ENCODE assay signal across 15 cellular contexts in the genomic region with DNA sequence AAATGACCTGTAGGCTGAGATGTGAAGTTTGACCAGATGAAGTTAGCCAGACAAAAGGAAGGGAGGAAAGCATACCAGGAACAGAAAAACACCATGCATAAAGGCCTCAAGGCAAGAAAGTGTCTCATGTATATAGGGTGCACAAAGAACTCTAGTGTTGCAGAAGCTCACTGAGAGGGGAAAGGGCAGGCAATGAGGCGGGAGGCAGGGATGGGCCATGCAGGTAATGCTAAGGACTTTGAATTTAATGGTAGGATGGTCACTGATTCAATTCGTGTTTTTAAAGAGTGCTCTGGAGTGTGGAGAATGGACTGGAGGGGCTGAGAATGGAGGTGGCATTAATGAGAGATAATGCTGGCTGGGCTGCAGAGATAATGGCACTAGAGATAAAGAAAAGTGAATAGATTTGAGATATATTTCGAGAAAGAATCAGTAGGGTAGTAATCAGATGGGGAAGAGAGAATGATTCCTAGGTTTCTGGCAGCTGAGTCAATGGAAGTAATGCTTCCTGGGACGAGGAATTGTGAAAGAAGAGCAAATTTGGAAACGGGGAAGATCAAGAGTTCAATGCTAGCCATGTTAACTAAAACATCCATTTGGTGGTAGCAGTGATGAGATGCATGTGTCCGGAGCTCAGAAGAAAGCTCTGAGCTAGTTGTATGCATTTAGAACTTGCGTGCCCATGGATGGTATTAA. TPM values are rescaled to one million over a fixed set of nuclear protein-coding genes. Genes with fewer than 3 reads are reported as not detected.
DNase-seq lines count a peak whose midpoint lies in the region; ATAC-seq, FAIRE-seq and TF ChIP-seq lines count a peak whose summit lies in the region.
"Had no signal": no experiment of that assay in that cellular context is flagged by ENCODE, and none has a peak within 500 bp of the region (broad histone marks: within the 10 kb centered on the region; RNA-seq: fewer than 3 reads in every experiment).

No MANE protein-coding gene starts in this region.

- intact Hi-C loops in right lobe of liver (cut with DNase I), result no loop called here

- H3K4me3 ChIP-seq in right lobe of liver (no peak overlapping the region), small intestine (ENCODE audit: low read depth in 1 of 2, low read length in 2 of 2) (no peak overlapping the region)

- H3K27ac ChIP-seq in C4-2B, result peak overlapping the region; percentile 37; the same call in 1 of the 2 replicates
- H3K27ac ChIP-seq in right lobe of liver, result no peak overlapping the region
- H3K27ac ChIP-seq in small intestine (ENCODE audit: low read depth in 1 of 2, low read length in 1 of 2), result peak overlapping the region; percentile 63 to 83

- H3K9me3 ChIP-seq in right lobe of liver (no peaks in the 10 kb centered on the region), small intestine (ENCODE audit: control insufficient read depth, low read depth) (no peaks in the 10 kb centered on the region)

- H3K4me1 ChIP-seq in right lobe of liver, result peaks cover 0 to 23% (median 5%) of the 10 kb centered on the region in 4 donors
- peaks cover 8 to 18% of the 10 kb centered on the region in 2 donors for H3K4me1 ChIP-seq in small intestine (ENCODE audit: control insufficient read depth in 2 of 2, insufficient read depth in 1 of 2, low read depth in 1 of 2, low read length in 1 of 2)

- 65% methylated on average over 7 of the region's 7 CpGs for WGBS in right lobe of liver (ENCODE audit: insufficient coverage, low coverage, low lambda C conversion rate, missing lambda C conversion rate)
- WGBS in small intestine, 3 donors, result 60 to 70% (median 64%) methylated on average over 7 of the region's 7 CpGs

- no peak for TF ChIP-seq POLR2A in right lobe of liver (IDR thresholded peaks at IDR 0.05)

- H3K27me3 ChIP-seq in right lobe of liver, result no peaks in the 10 kb centered on the region
- no peaks in the 10 kb centered on the region for H3K27me3 ChIP-seq in small intestine (ENCODE audit: control insufficient read depth in 2 of 2, insufficient read depth in 2 of 2, low read length in 2 of 2)

- DNase-seq in amniotic epithelial cell (ENCODE audit: low read depth) (peak; percentile 58), right lobe of liver (no peak), small intestine (no peak), Kasumi-1 (lab: John Stamatoyannopoulos, UW) (no peak), mucosa of gallbladder (ENCODE audit: low spot score) (no peak), NCI-H146 treated with DMSO at 0.1 percent for 48 hours (lab: John Stamatoyannopoulos, UW; ENCODE audit: unreplicated experiment) (no peak)
- DNase-seq: anterior cingulate cortex; DMS 273 treated with DMSO at 0.1 percent for 48 hours; GOT3; NCI-H1092 treated with DMSO at 0.1 percent for 48 hours; posterior cingulate gyrus; stimulated activated CD4-positive, alpha-beta T cell treated with anti-CD3 and anti-CD28 coated beads, Interleukin-2, amount 100 ng/mL, for 24 hours; stimulated activated CD8-positive, alpha-beta memory T cell treated with anti-CD3 and anti-CD28 coated beads, Interleukin-4, amount 100 ng/mL, for 48 hours had no signal

- ATAC-seq in right lobe of liver, result peak in 3 of 4 donors; percentile 19 to 44 (median 31)
- no peak for ATAC-seq in GM19328 (IDR thresholded peaks at IDR 0.05; ENCODE audit: unreplicated experiment)

- no peaks in the 10 kb centered on the region for H3K36me3 ChIP-seq in right lobe of liver
- peaks cover 0 to 5% of the 10 kb centered on the region in 2 donors for H3K36me3 ChIP-seq in small intestine (ENCODE audit: control insufficient read depth in 2 of 2, insufficient read depth in 2 of 2, low read length in 2 of 2)

- no peak for FAIRE-seq in small intestine (lab: Jason Lieb, UNC)

- TF ChIP-seq CTCF in C4-2B (conservative IDR thresholded peaks at IDR 0.05) (no peak), right lobe of liver (IDR thresholded peaks at IDR 0.05) (no peak)

RNA-seq across cellular contexts. Expression of gene LIMA1, which starts 43.1 kb away (rescaled TPM):
- 10 to 100 TPM in 5 of 6 experiments, 1 to 10 TPM in 1; 7.3 to 21.9 (median 13.1) TPM for total RNA-seq in right lobe of liver
- polyA plus RNA-seq in small intestine, result 100 to 1,000 TPM in 2 of 3 donors, 10 to 100 TPM in 1; 89.7 to 125 (median 103) TPM
- total RNA-seq in mucosa of gallbladder, result 117 TPM

Comparison
In these comparisons a context has a peak if more than half of its experiments do, and no peak if none do; other contexts are left out.
1. H3K27ac ChIP-seq: peak in C4-2B (single experiment) and small intestine (2 of 2); none in right lobe of liver (0 of 3).